In genomic region chr6:22896716-22897115, GRCh38 we compare ENCODE assay signal across 22 cellular contexts.
"Had no signal": no experiment of that assay in that cellular context is flagged by ENCODE, and none has a peak within 500 bp of the region (broad histone marks: within the 10 kb centered on the region; RNA-seq: fewer than 3 reads in every experiment).

No MANE protein-coding gene starts in this region.

- H3K27ac ChIP-seq: HL-60, RWPE1 had no signal

- FAIRE-seq: HTR-8/SVneo had no signal

- DNase-seq: KBM-7, MV-4-11, NCI-H1048, NCI-H1105, NCI-H1417 treated with DMSO at 0.1 percent for 48 hours, NCI-H146, NCI-H1694 treated with DMSO at 0.1 percent for 48 hours, NCI-H2029, NCI-H2081 treated with DMSO at 0.1 percent for 48 hours, NCI-H2171, NCI-H226, NCI-H446, NCI-H510A, NCI-H524 treated with DMSO at 0.1 percent for 48 hours, NCI-H69, NCI-H774, PC-3, SHP77 had no signal

- ATAC-seq: Panc1, PC-3 had no signal
